ENCODE assay signal across 9 cellular contexts in the genomic region with DNA sequence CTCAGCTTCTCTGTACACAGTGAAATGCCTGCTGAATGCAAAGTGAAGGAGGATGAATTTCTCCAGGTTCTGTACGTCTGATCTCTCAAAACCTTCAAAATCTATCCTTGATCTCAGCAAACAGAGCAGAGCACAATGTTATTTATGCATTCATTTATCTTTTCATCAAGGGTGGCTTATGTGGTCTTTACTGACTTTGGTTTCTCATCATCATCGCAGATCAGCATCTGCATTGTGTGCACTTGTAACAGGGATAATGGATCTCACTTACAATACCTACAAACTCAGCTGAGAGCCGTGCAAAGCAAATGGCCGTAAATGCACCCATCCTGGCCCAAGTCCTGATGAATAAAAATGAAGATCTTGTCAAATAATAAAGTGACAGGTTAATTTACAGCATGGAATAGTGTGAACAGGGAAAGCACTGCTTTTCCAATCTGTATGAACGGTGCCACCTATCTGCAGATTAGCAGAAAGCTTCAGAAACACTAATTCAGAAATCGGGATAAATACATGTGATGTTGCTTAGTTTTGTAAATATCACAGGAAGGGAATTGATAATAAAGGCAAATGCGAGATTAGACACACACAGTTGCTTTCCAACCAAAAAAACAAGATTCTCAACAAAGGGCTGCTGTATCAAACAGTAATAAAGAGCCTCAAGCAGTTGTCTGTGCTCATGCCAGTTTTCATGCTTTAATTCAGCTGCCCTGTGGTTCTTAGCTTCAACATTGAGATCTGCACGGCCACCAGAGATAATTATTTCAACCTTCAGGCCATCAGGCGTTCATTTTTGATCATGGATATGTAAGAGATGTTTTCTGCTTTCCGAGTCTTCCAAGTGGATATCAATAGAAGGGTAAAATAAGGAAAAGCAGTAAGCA.
A peak's percentile ranks its signal among the peaks of the same experiment; 100 is the strongest.
DNase-seq lines count a peak whose midpoint lies in the region; ATAC-seq and TF ChIP-seq lines count a peak whose summit lies in the region.
"Had no signal": no experiment of that assay in that cellular context is flagged by ENCODE, and none has a peak within 500 bp of the region (broad histone marks: within the 10 kb centered on the region; RNA-seq: fewer than 3 reads in every experiment).

No MANE protein-coding gene starts in this region.

- no peak overlapping the region for H3K4me2 ChIP-seq in SU-DHL-6 (ENCODE audit: low read depth, low read length, poor library complexity, severe bottlenecking)

- no peaks in the 10 kb centered on the region for H3K36me3 Mint-ChIP-seq in HFFc6 (ENCODE audit: low read depth)
- H3K36me3 Mint-ChIP-seq: activated CD4-positive, alpha-beta memory T cell treated with anti-CD3 and anti-CD28 coated beads for 36 hours had no signal

- no peaks in the 10 kb centered on the region for H4K20me1 ChIP-seq in SU-DHL-6 (ENCODE audit: low read depth, low read length)

- ATAC-seq in HG03025 (IDR thresholded peaks at IDR 0.05; ENCODE audit: low FRiP score, unreplicated experiment) = no peak
- no peak for ATAC-seq in GM21529 (IDR thresholded peaks at IDR 0.05; ENCODE audit: unreplicated experiment)

- H2AFZ ChIP-seq in SU-DHL-6 (ENCODE audit: low read depth, low read length, severe bottlenecking) = no peak overlapping the region

- H3K4me1 Mint-ChIP-seq in HFFc6 (ENCODE audit: low read depth) = no peaks in the 10 kb centered on the region

- TF ChIP-seq CTCF in BJ (IDR thresholded peaks at IDR 0.05; ENCODE audit: insufficient read depth, low read depth, low read length) = peak; percentile 59
- peak; percentile 78 for TF ChIP-seq CTCF in HFFc6 (IDR thresholded peaks at IDR 0.05)
- peak; percentile 43 for TF ChIP-seq CTCF in SU-DHL-6 (IDR thresholded peaks at IDR 0.05; ENCODE audit: insufficient read depth, low read length, poor library complexity, severe bottlenecking)
- TF ChIP-seq CTCF in kidney epithelial cell (IDR thresholded peaks at IDR 0.05; ENCODE audit: insufficient read depth, low read length, poor library complexity, severe bottlenecking) = peak; percentile 62

- no peak overlapping the region for H3K9ac ChIP-seq in SU-DHL-6 (ENCODE audit: low read length)

- POLR2A ChIA-PET in BJ (lab: Charles Lee) = no interaction called here

- DNase-seq in BJ (ENCODE audit: low read depth) (no peak), HFFc6 (peak; percentile 4), kidney epithelial cell (ENCODE audit: low read depth) (no peak), mucosa of gallbladder (ENCODE audit: low spot score) (no peak), GM19238 (ENCODE audit: insufficient read length, low spot score) (no peak)
- DNase-seq: activated CD4-positive, alpha-beta memory T cell treated with anti-CD3 and anti-CD28 coated beads for 36 hours had no signal

- no peak overlapping the region for H3K4me3 Mint-ChIP-seq in HFFc6
- H3K4me3 Mint-ChIP-seq: activated CD4-positive, alpha-beta memory T cell treated with anti-CD3 and anti-CD28 coated beads for 36 hours had no signal

- CTCF ChIA-PET in BJ (lab: Yijun Ruan, JAX) = interaction anchor here (0.6 to 1.8 kb wide), 3 partner anchors 14 to 1013 kb away, joined by 3 to 7 read pairs (median 4); no protein-coding TSS in a partner anchor

- no peaks in the 10 kb centered on the region for H3K36me3 ChIP-seq in BJ (ENCODE audit: control insufficient read depth, insufficient read depth, low read length)
- H3K36me3 ChIP-seq in SU-DHL-6 (ENCODE audit: low read length) = no peaks in the 10 kb centered on the region
- H3K36me3 ChIP-seq in kidney epithelial cell (ENCODE audit: control insufficient read depth, insufficient read depth, low read length) = no peaks in the 10 kb centered on the region

- H3K27me3 ChIP-seq in BJ (ENCODE audit: control insufficient read depth, insufficient read depth, low read length) = no peaks in the 10 kb centered on the region
- no peaks in the 10 kb centered on the region for H3K27me3 ChIP-seq in SU-DHL-6 (ENCODE audit: low read length)
- H3K27me3 ChIP-seq in kidney epithelial cell (ENCODE audit: control insufficient read depth, insufficient read depth, low read length) = no peaks in the 10 kb centered on the region

- no peak overlapping the region for H3K4me3 ChIP-seq in BJ (ENCODE audit: low read depth, low read length)
- H3K4me3 ChIP-seq in SU-DHL-6 (ENCODE audit: insufficient read depth, low read length, poor library complexity, severe bottlenecking) = no peak overlapping the region
- H3K4me3 ChIP-seq in kidney epithelial cell (ENCODE audit: low read depth, low read length) = no peak overlapping the region

- H3K9me3 ChIP-seq in SU-DHL-6 (ENCODE audit: insufficient read depth, low read length) = no peaks in the 10 kb centered on the region

- H3K27ac Mint-ChIP-seq in HFFc6 = no peak overlapping the region
- H3K27ac Mint-ChIP-seq: activated CD4-positive, alpha-beta memory T cell treated with anti-CD3 and anti-CD28 coated beads for 36 hours had no signal

- H3K9me2 ChIP-seq in SU-DHL-6 (replicated peaks; ENCODE audit: insufficient read depth, low read length) = no peaks in the 10 kb centered on the region

- no peaks in the 10 kb centered on the region for H3K27me3 Mint-ChIP-seq in HFFc6 (ENCODE audit: insufficient read depth)
- H3K27me3 Mint-ChIP-seq: activated CD4-positive, alpha-beta memory T cell treated with anti-CD3 and anti-CD28 coated beads for 36 hours had no signal

- no peaks in the 10 kb centered on the region for H3F3A ChIP-seq in SU-DHL-6 (ENCODE audit: insufficient read depth)

- no peaks in the 10 kb centered on the region for H3K9me3 Mint-ChIP-seq in HFFc6
- H3K9me3 Mint-ChIP-seq: activated CD4-positive, alpha-beta memory T cell treated with anti-CD3 and anti-CD28 coated beads for 36 hours had no signal

- H3K27ac ChIP-seq in SU-DHL-6 (ENCODE audit: low read depth, low read length) = no peak overlapping the region

- no peaks in the 10 kb centered on the region for H3K79me2 ChIP-seq in SU-DHL-6 (ENCODE audit: insufficient read depth, low read length)
